In genomic region chr9:64773491-64773931, GRCh38 we compare ENCODE assay signal across 9 cellular contexts.
DNase-seq lines count a peak whose midpoint lies in the region; ATAC-seq and TF ChIP-seq lines count a peak whose summit lies in the region.
"Had no signal": no experiment of that assay in that cellular context is flagged by ENCODE, and none has a peak within 500 bp of the region (broad histone marks: within the 10 kb centered on the region; RNA-seq: fewer than 3 reads in every experiment).

No MANE protein-coding gene starts in this region.

- peaks cover 28% of the 10 kb centered on the region for H3K27me3 Mint-ChIP-seq in endodermal cell (ENCODE audit: insufficient read depth)

- H3K27ac ChIP-seq in endodermal cell (ENCODE audit: low read depth, low read length), result no peak overlapping the region
- H3K27ac ChIP-seq in osteoblast (ENCODE audit: low read depth, low read length), result no peak overlapping the region

- no peak overlapping the region for H3K27ac Mint-ChIP-seq in endodermal cell

- H3K9me3 ChIP-seq in Loucy (ENCODE audit: insufficient read depth, low read depth, low read length), result no peaks in the 10 kb centered on the region
- H3K9me3 ChIP-seq in endodermal cell (ENCODE audit: control insufficient read depth, low read length), result no peaks in the 10 kb centered on the region
- H3K9me3 ChIP-seq in osteoblast (ENCODE audit: low read depth, low read length), result no peaks in the 10 kb centered on the region

- H3K36me3 Mint-ChIP-seq in endodermal cell (ENCODE audit: low read depth), result no peaks in the 10 kb centered on the region

- no peaks in the 10 kb centered on the region for H3K9me2 ChIP-seq in Loucy (replicated peaks; ENCODE audit: low read depth, low read length)

- H3K4me3 Mint-ChIP-seq in endodermal cell, result peak overlapping the region; percentile 43

- H4K20me1 ChIP-seq in Loucy (ENCODE audit: insufficient read depth, low read length, poor library complexity, severe bottlenecking) (no peaks in the 10 kb centered on the region), osteoblast (ENCODE audit: insufficient read depth, low read length) (no peaks in the 10 kb centered on the region)

- H3K4me3 ChIP-seq in AG09309 (ENCODE audit: control insufficient read depth, low read depth, low read length), result peak overlapping the region; percentile 29
- H3K4me3 ChIP-seq in Loucy (ENCODE audit: low read length, poor library complexity, severe bottlenecking), result peak overlapping the region; percentile 61
- no peak overlapping the region for H3K4me3 ChIP-seq in endodermal cell (ENCODE audit: low read length)
- peak overlapping the region; percentile 28 for H3K4me3 ChIP-seq in osteoblast (ENCODE audit: insufficient read depth, low read length)

- H3K4me1 Mint-ChIP-seq in endodermal cell, result peaks cover 2% of the 10 kb centered on the region

- no peaks in the 10 kb centered on the region for H3K9me3 Mint-ChIP-seq in endodermal cell

- H3K4me1 ChIP-seq in Loucy (ENCODE audit: insufficient read depth, low read length, poor library complexity, severe bottlenecking) (no peaks in the 10 kb centered on the region), endodermal cell (ENCODE audit: control insufficient read depth, insufficient read depth, low read length) (no peaks in the 10 kb centered on the region), osteoblast (ENCODE audit: insufficient read depth, low read length) (no peaks in the 10 kb centered on the region)

- no peaks in the 10 kb centered on the region for H3K27me3 ChIP-seq in Loucy (ENCODE audit: insufficient read depth, low read length, poor library complexity, severe bottlenecking)
- H3K27me3 ChIP-seq in endodermal cell (ENCODE audit: control insufficient read depth, insufficient read depth, low read length, poor library complexity, severe bottlenecking), result peaks cover 12% of the 10 kb centered on the region
- peaks cover 3% of the 10 kb centered on the region for H3K27me3 ChIP-seq in osteoblast (ENCODE audit: insufficient read depth, low read length)

- H3K4me2 ChIP-seq in Loucy (ENCODE audit: low read depth, low read length, poor library complexity, severe bottlenecking) (peak overlapping the region; percentile 34), osteoblast (ENCODE audit: insufficient read depth, low read length) (no peak overlapping the region)

- no peak for DNase-seq in AG09309 (ENCODE audit: low read depth)
- no peak for DNase-seq in endodermal cell
- peak; percentile 17 for DNase-seq in osteoblast (ENCODE audit: insufficient read length, low spot score, missing footprints)
- DNase-seq in AML-193 (lab: John Stamatoyannopoulos, UW), result no peak
- DNase-seq in cerebellar nuclear complex (lab: John Stamatoyannopoulos, UW), result no peak
- DNase-seq: NCI-H1092 treated with DMSO at 0.1 percent for 48 hours had no signal

- no peak overlapping the region for H2AFZ ChIP-seq in Loucy (ENCODE audit: low read length)
- no peak overlapping the region for H2AFZ ChIP-seq in osteoblast (ENCODE audit: low read length)

- no peaks in the 10 kb centered on the region for H3K79me2 ChIP-seq in Loucy (ENCODE audit: insufficient read depth, low read length)
- no peaks in the 10 kb centered on the region for H3K79me2 ChIP-seq in osteoblast (ENCODE audit: insufficient read depth, low read length)

- no peaks in the 10 kb centered on the region for H3K36me3 ChIP-seq in Loucy (ENCODE audit: insufficient read depth, low read length)
- no peaks in the 10 kb centered on the region for H3K36me3 ChIP-seq in endodermal cell (ENCODE audit: control insufficient read depth, insufficient read depth, low read length)
- no peaks in the 10 kb centered on the region for H3K36me3 ChIP-seq in osteoblast (ENCODE audit: insufficient read depth, low read length)

- 0% methylated on average over 11 to 39 of the region's 59 CpGs for whole genome bisulfite sequencing in endodermal cell (ENCODE audit: insufficient coverage in 1 of 2, insufficient read length in 1 of 2), 2 experiments

- ATAC-seq in GM19397 (IDR thresholded peaks at IDR 0.05; ENCODE audit: unreplicated experiment) (no peak), GM21381 (IDR thresholded peaks at IDR 0.05; ENCODE audit: unreplicated experiment) (no peak)

- no peak overlapping the region for H3K9ac ChIP-seq in Loucy (ENCODE audit: low read depth, low read length, poor library complexity, severe bottlenecking)
- H3K9ac ChIP-seq in endodermal cell (ENCODE audit: extremely low read depth, low read length, poor library complexity, severe bottlenecking), result no peak overlapping the region

- H3F3A ChIP-seq in Loucy (ENCODE audit: low read depth), result no peaks in the 10 kb centered on the region

- no peak for TF ChIP-seq CTCF in AG09309 (IDR thresholded peaks at IDR 0.05; ENCODE audit: control insufficient read depth, insufficient read depth, low read depth, low read length, missing control alignments)
- TF ChIP-seq CTCF in Loucy (conservative IDR thresholded peaks at IDR 0.05; ENCODE audit: low read length), result no peak
- no peak for TF ChIP-seq CTCF in endodermal cell (conservative IDR thresholded peaks at IDR 0.05)
- TF ChIP-seq CTCF in osteoblast (IDR thresholded peaks at IDR 0.05; ENCODE audit: extremely low read depth, low read depth, low read length), result no peak
